Comparison of ENCODE assay signal across 8 cellular contexts in genomic region chr2:39377226-39377939, GRCh38. TPM values are rescaled to one million over a fixed set of nuclear protein-coding genes. Genes with fewer than 3 reads are reported as not detected.
DNase-seq lines count a peak whose midpoint lies in the region; ATAC-seq and TF ChIP-seq lines count a peak whose summit lies in the region.

No MANE protein-coding gene starts in this region.

- H3K4me1 Mint-ChIP-seq in WTC11 (peaks cover 54% of the 10 kb centered on the region), neural crest cell (peaks cover 12% of the 10 kb centered on the region)

- POLR2A ChIA-PET in WTC11 (lab: Charles Lee), result no interaction called here

- H3K27ac Mint-ChIP-seq in WTC11 (peak overlapping the region; percentile 25), neural crest cell (ENCODE audit: unreplicated experiment) (peak overlapping the region; percentile 24)

- DNase-seq in stimulated activated CD4-positive, alpha-beta T cell treated with anti-CD3 and anti-CD28 coated beads, Interleukin-12 subunit alpha, Interleukin-12 subunit beta, amount 100 ng/mL, for 48 hours (ENCODE audit: low read depth in 2 of 3, low spot score in 1 of 3), result peak; percentile 10 to 41 (median 13)
- no peak for DNase-seq in stimulated activated CD4-positive, alpha-beta T cell treated with anti-CD3 and anti-CD28 coated beads, Interleukin-12 subunit alpha, Interleukin-12 subunit beta, amount 100 ng/mL, for 4 hours
- no peak for DNase-seq in WTC11 (ENCODE audit: low spot score)
- DNase-seq in neural crest cell (ENCODE audit: low read depth, low spot score), result no peak
- DNase-seq in middle frontal gyrus (ENCODE audit: extremely low spot score, low spot score), result no peak
- no peak for DNase-seq in NCI-H82 (lab: John Stamatoyannopoulos, UW)
- no peak for DNase-seq in putamen (ENCODE audit: low spot score)

- H3K4me3 Mint-ChIP-seq in WTC11 (no peak overlapping the region), neural crest cell (no peak overlapping the region)

- H3K9me3 Mint-ChIP-seq in WTC11 (peaks cover 21% of the 10 kb centered on the region), neural crest cell (peaks cover 16% of the 10 kb centered on the region)

- ATAC-seq in HG03066 (IDR thresholded peaks at IDR 0.05; ENCODE audit: low read depth, unreplicated experiment), result peak; percentile 77
- no peak for ATAC-seq in WTC11

- peaks cover 36% of the 10 kb centered on the region for H3K36me3 Mint-ChIP-seq in WTC11
- H3K36me3 Mint-ChIP-seq in neural crest cell (ENCODE audit: low read depth), result peaks cover 28% of the 10 kb centered on the region

- CTCF ChIA-PET in WTC11 (lab: Charles Lee), result interaction anchor here (0.8 to 2.5 kb wide), 4 partner anchors 8 to 353 kb away, joined by 3 to 10 read pairs (median 6); no protein-coding TSS in a partner anchor

- H3K27me3 Mint-ChIP-seq in WTC11 (ENCODE audit: low read depth), result no peaks in the 10 kb centered on the region
- no peaks in the 10 kb centered on the region for H3K27me3 Mint-ChIP-seq in neural crest cell (ENCODE audit: low read depth)

- no peak for TF ChIP-seq CTCF in WTC11 (IDR thresholded peaks at IDR 0.05)
- no peak for TF ChIP-seq CTCF in neural crest cell (conservative IDR thresholded peaks at IDR 0.05)

TF ChIP-seq in WTC11, 78 proteins besides CTCF, POLR2A, EP300 and RAD21:
- TF ChIP-seq MYBL2 (CRISPR knock-in tag; IDR thresholded peaks at IDR 0.05) (no peak), EMX1 (CRISPR knock-in tag; IDR thresholded peaks at IDR 0.05) (no peak)

RNA-seq across cellular contexts. Expression of gene MAP4K3, which starts 59.7 kb away (rescaled TPM):
- total RNA-seq in WTC11 (2021), result 51.6 to 73.2 TPM (median 65.2 TPM) in 3 replicates
- 32.3 and 37.1 TPM in 2 replicates for total RNA-seq in neural crest cell

Comparison
In these comparisons a context has a peak if more than half of its experiments do, and no peak if none do; other contexts are left out.
1. DNase-seq: peak in stimulated activated CD4-positive, alpha-beta T cell treated with anti-CD3 and anti-CD28 coated beads, Interleukin-12 subunit alpha, Interleukin-12 subunit beta, amount 100 ng/mL, for 48 hours (3 of 3); none in stimulated activated CD4-positive, alpha-beta T cell treated with anti-CD3 and anti-CD28 coated beads, Interleukin-12 subunit alpha, Interleukin-12 subunit beta, amount 100 ng/mL, for 4 hours (single experiment), WTC11 (single experiment), neural crest cell (single experiment), middle frontal gyrus (single experiment), NCI-H82 (single experiment) and putamen (single experiment).